Comparison of ENCODE assay signal across 21 cellular contexts in genomic region chr4:113955411-113955810, GRCh38. TPM values are rescaled to one million over a fixed set of nuclear protein-coding genes. Genes with fewer than 3 reads are reported as not detected.
"Had no signal": no experiment of that assay in that cellular context is flagged by ENCODE, and none has a peak within 500 bp of the region (broad histone marks: within the 10 kb centered on the region; RNA-seq: fewer than 3 reads in every experiment).

No MANE protein-coding gene starts in this region.

- H3K4me3 Mint-ChIP-seq: activated CD8-positive, alpha-beta memory T cell treated with anti-CD3 and anti-CD28 coated beads, Interleukin-2, amount 10 ng/mL, durations not matched to agents 7 days and 5 days; activated naive CD4-positive, alpha-beta T cell treated with anti-CD3 and anti-CD28 coated beads, Interleukin-2, amount 10 ng/mL, durations not matched to agents 7 days and 5 days; dendritic cell treated with granulocyte-macrophage colony-stimulating factor and Interleukin-4, amounts not matched to agents 40 ng/mL and 50 ng/mL, for 4 days; effector memory CD8-positive, alpha-beta T cell; neural progenitor cell had no signal

- H3K9me3 Mint-ChIP-seq: activated naive CD4-positive, alpha-beta T cell treated with anti-CD3 and anti-CD28 coated beads, Interleukin-2, amount 10 ng/mL, durations not matched to agents 7 days and 5 days; activated T-helper 2 cell treated with anti-CD3 and anti-CD28 coated beads, Interferon-gamma antibody, Interleukin-2, Interleukin-4, amounts not matched to agents 10 μg/mL and 5 μg/mL and 100 μg/mL, durations not matched to agents 14 hours and 24 hours and 36 hours; dendritic cell treated with granulocyte-macrophage colony-stimulating factor and Interleukin-4, amounts not matched to agents 40 ng/mL and 50 ng/mL, for 4 days; effector memory CD8-positive, alpha-beta T cell; neural progenitor cell had no signal

- H3K9me3 ChIP-seq: ascending aorta, breast epithelium, gastroesophageal sphincter, heart right ventricle, ovary, sigmoid colon, thoracic aorta, upper lobe of right lung had no signal

- H2AFZ ChIP-seq: neural progenitor cell had no signal

- H3K27ac ChIP-seq: ascending aorta, breast epithelium, epithelial cell of prostate, gastroesophageal sphincter, heart right ventricle, neural progenitor cell, ovary, sigmoid colon, thoracic aorta, upper lobe of right lung, VCaP had no signal

- ATAC-seq: activated CD8-positive, alpha-beta memory T cell treated with anti-CD3 and anti-CD28 coated beads, Interleukin-2, amount 10 ng/mL, durations not matched to agents 7 days and 5 days; effector memory CD8-positive, alpha-beta T cell; gastroesophageal sphincter; heart right ventricle; upper lobe of right lung had no signal

- DNase-seq: activated CD4-positive, alpha-beta T cell treated with anti-CD3 and anti-CD28 coated beads for 1 hour; activated CD4-positive, alpha-beta T cell treated with anti-CD3 and anti-CD28 coated beads, Interleukin-2, amount 50 U/mL, for 48 hours; activated CD8-positive, alpha-beta memory T cell treated with anti-CD3 and anti-CD28 coated beads, Interleukin-2, amount 10 ng/mL, durations not matched to agents 7 days and 5 days; activated naive CD4-positive, alpha-beta T cell treated with anti-CD3 and anti-CD28 coated beads, Interleukin-2, amount 10 ng/mL, durations not matched to agents 7 days and 5 days; activated T-cell treated with anti-CD3 and anti-CD28 coated beads, Interleukin-2, amount 50 U/mL, for 1 hour; effector memory CD8-positive, alpha-beta T cell; heart right ventricle; midbrain; ovary; sigmoid colon; stimulated activated CD4-positive, alpha-beta T cell treated with anti-CD3 and anti-CD28 coated beads, Interleukin-1b, Interleukin-23, amount 100 ng/mL, for 48 hours; upper lobe of right lung had no signal

- H3K9ac ChIP-seq: neural progenitor cell had no signal

- H3K36me3 Mint-ChIP-seq: activated CD8-positive, alpha-beta memory T cell treated with anti-CD3 and anti-CD28 coated beads, Interleukin-2, amount 10 ng/mL, durations not matched to agents 7 days and 5 days; activated naive CD4-positive, alpha-beta T cell treated with anti-CD3 and anti-CD28 coated beads, Interleukin-2, amount 10 ng/mL, durations not matched to agents 7 days and 5 days; neural progenitor cell had no signal

- H3K4me1 Mint-ChIP-seq: neural progenitor cell had no signal

- H3K36me3 ChIP-seq: ascending aorta, breast epithelium, gastroesophageal sphincter, heart right ventricle, neural progenitor cell, ovary, sigmoid colon, thoracic aorta, upper lobe of right lung had no signal

- H3K27ac Mint-ChIP-seq: activated CD8-positive, alpha-beta memory T cell treated with anti-CD3 and anti-CD28 coated beads, Interleukin-2, amount 10 ng/mL, durations not matched to agents 7 days and 5 days; activated naive CD4-positive, alpha-beta T cell treated with anti-CD3 and anti-CD28 coated beads, Interleukin-2, amount 10 ng/mL, durations not matched to agents 7 days and 5 days; activated T-helper 2 cell treated with anti-CD3 and anti-CD28 coated beads, Interferon-gamma antibody, Interleukin-2, Interleukin-4, amounts not matched to agents 10 μg/mL and 5 μg/mL and 100 μg/mL, durations not matched to agents 14 hours and 24 hours and 36 hours; dendritic cell treated with granulocyte-macrophage colony-stimulating factor and Interleukin-4, amounts not matched to agents 40 ng/mL and 50 ng/mL, for 4 days; effector memory CD8-positive, alpha-beta T cell; neural progenitor cell had no signal

- H3K4me3 ChIP-seq: ascending aorta, breast epithelium, gastroesophageal sphincter, heart right ventricle, neural progenitor cell, ovary, sigmoid colon, thoracic aorta, upper lobe of right lung had no signal

- H3K27me3 ChIP-seq: ascending aorta, breast epithelium, gastroesophageal sphincter, neural progenitor cell, ovary, sigmoid colon, upper lobe of right lung had no signal

- H3K4me1 ChIP-seq: neural progenitor cell had no signal

- H3K4me2 ChIP-seq: neural progenitor cell had no signal

RNA-seq across cellular contexts. Expression of gene ARSJ, which starts 24.0 kb away (rescaled TPM):
- total RNA-seq: activated CD8-positive, alpha-beta memory T cell treated with anti-CD3 and anti-CD28 coated beads, Interleukin-2, amount 10 ng/mL, durations not matched to agents 7 days and 5 days; activated T-helper 2 cell treated with anti-CD3 and anti-CD28 coated beads, Interferon-gamma antibody, Interleukin-2, Interleukin-4, amounts not matched to agents 10 μg/mL and 5 μg/mL and 100 μg/mL, durations not matched to agents 14 hours and 24 hours and 36 hours had no signal
